ENCODE assay signal across 21 cellular contexts in the genomic region with DNA sequence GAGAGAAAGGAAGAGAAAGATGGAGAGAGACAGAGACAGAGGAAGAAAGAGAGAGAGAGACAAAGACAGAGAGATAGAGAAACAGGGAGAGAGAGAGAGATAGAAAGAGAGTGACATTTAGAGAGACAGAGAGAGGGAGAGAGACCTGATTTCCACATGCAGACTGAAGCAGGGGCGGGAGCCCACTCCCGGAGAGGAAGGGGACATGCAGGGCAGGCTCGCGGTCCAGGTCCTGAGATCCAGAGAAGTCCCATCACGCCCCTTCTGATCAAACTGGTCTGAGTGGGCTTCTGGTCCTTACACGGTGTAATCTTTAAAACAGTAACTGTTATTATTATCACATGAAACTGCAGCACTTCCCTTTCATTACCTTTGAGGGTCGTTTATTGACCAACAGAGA.
"Had no signal": no experiment of that assay in that cellular context is flagged by ENCODE, and none has a peak within 500 bp of the region (broad histone marks: within the 10 kb centered on the region; RNA-seq: fewer than 3 reads in every experiment).

No MANE protein-coding gene starts in this region.

- DNase-seq: cortex of kidney; effector memory CD8-positive, alpha-beta T cell; kidney; left lung; mammary epithelial cell; mesendoderm; midbrain; naive thymus-derived CD4-positive, alpha-beta T cell; nephron progenitor cell; nucleus accumbens; ovary; psoas muscle; right cardiac atrium; sigmoid colon; stimulated activated CD4-positive, alpha-beta T cell treated with anti-CD3 and anti-CD28 coated beads, Interleukin-2, amount 100 ng/mL, for 24 hours; stimulated activated CD4-positive, alpha-beta T cell treated with anti-CD3 and anti-CD28 coated beads, Interleukin-4, amount 100 ng/mL, for 24 hours; stimulated activated naive CD4-positive, alpha-beta T cell treated with Interleukin-2 at 50 U/mL for 16 hours; stomach; thyroid gland; trophoblast cell had no signal

- H3K9me3 Mint-ChIP-seq: effector memory CD8-positive, alpha-beta T cell; stimulated activated effector memory CD8-positive, alpha-beta T cell treated with anti-CD3 and anti-CD28 coated beads, Interleukin-12 subunit alpha, Interleukin-12 subunit beta, amount 100 ng/mL, for 72 hours had no signal

- H3K4me1 Mint-ChIP-seq: naive thymus-derived CD4-positive, alpha-beta T cell; nephron progenitor cell; stimulated activated effector memory CD8-positive, alpha-beta T cell treated with anti-CD3 and anti-CD28 coated beads, Interleukin-12 subunit alpha, Interleukin-12 subunit beta, amount 100 ng/mL, for 72 hours had no signal

- H3K36me3 Mint-ChIP-seq: naive thymus-derived CD4-positive, alpha-beta T cell; stimulated activated effector memory CD8-positive, alpha-beta T cell treated with anti-CD3 and anti-CD28 coated beads, Interleukin-12 subunit alpha, Interleukin-12 subunit beta, amount 100 ng/mL, for 72 hours had no signal

- H3K4me3 Mint-ChIP-seq: effector memory CD8-positive, alpha-beta T cell; naive thymus-derived CD4-positive, alpha-beta T cell; nephron progenitor cell; stimulated activated effector memory CD8-positive, alpha-beta T cell treated with anti-CD3 and anti-CD28 coated beads, Interleukin-12 subunit alpha, Interleukin-12 subunit beta, amount 100 ng/mL, for 72 hours had no signal

- ATAC-seq: effector memory CD8-positive, alpha-beta T cell; left lung; naive thymus-derived CD4-positive, alpha-beta T cell; psoas muscle; right cardiac atrium; stimulated activated effector memory CD8-positive, alpha-beta T cell treated with anti-CD3 and anti-CD28 coated beads, Interleukin-12 subunit alpha, Interleukin-12 subunit beta, amount 100 ng/mL, for 72 hours had no signal

- H3K27ac Mint-ChIP-seq: effector memory CD8-positive, alpha-beta T cell; naive thymus-derived CD4-positive, alpha-beta T cell; nephron progenitor cell; stimulated activated effector memory CD8-positive, alpha-beta T cell treated with anti-CD3 and anti-CD28 coated beads, Interleukin-12 subunit alpha, Interleukin-12 subunit beta, amount 100 ng/mL, for 72 hours had no signal
